ENCODE assay signal across 12 cellular contexts in genomic region chr18:59096098-59096779, GRCh38. TPM values are rescaled to one million over a fixed set of nuclear protein-coding genes. Genes with fewer than 3 reads are reported as not detected.
A peak's percentile ranks its signal among the peaks of the same experiment; 100 is the strongest.
DNase-seq lines count a peak whose midpoint lies in the region; ATAC-seq lines count a peak whose summit lies in the region.
"Had no signal": no experiment of that assay in that cellular context is flagged by ENCODE, and none has a peak within 500 bp of the region (broad histone marks: within the 10 kb centered on the region; RNA-seq: fewer than 3 reads in every experiment).

No MANE protein-coding gene starts in this region.

- H3K27ac Mint-ChIP-seq in natural killer cell treated with Interleukin-12 subunit alpha and Interleukin-12 subunit beta and Interleukin-15 and Interleukin-18, amount 100 ng/mL, for 72 hours: no peak overlapping the region
- H3K27ac Mint-ChIP-seq: activated naive CD4-positive, alpha-beta T cell treated with anti-CD3 and anti-CD28 coated beads, Interleukin-2, amount 50 U/mL, for 24 hours had no signal

- no peaks in the 10 kb centered on the region for H3K4me1 Mint-ChIP-seq in natural killer cell treated with Interleukin-12 subunit alpha and Interleukin-12 subunit beta and Interleukin-15 and Interleukin-18, amount 100 ng/mL, for 72 hours (ENCODE audit: low read depth in 2 of 2)
- H3K4me1 Mint-ChIP-seq: activated naive CD4-positive, alpha-beta T cell treated with anti-CD3 and anti-CD28 coated beads, Interleukin-2, amount 50 U/mL, for 24 hours; central memory CD8-positive, alpha-beta T cell had no signal

- peaks cover 22 to 32% of the 10 kb centered on the region in 2 donors for H3K27me3 Mint-ChIP-seq in natural killer cell treated with Interleukin-12 subunit alpha and Interleukin-12 subunit beta and Interleukin-15 and Interleukin-18, amount 100 ng/mL, for 72 hours

- no peak overlapping the region for H3K4me3 Mint-ChIP-seq in natural killer cell treated with Interleukin-12 subunit alpha and Interleukin-12 subunit beta and Interleukin-15 and Interleukin-18, amount 100 ng/mL, for 72 hours
- H3K4me3 Mint-ChIP-seq: activated naive CD4-positive, alpha-beta T cell treated with anti-CD3 and anti-CD28 coated beads, Interleukin-2, amount 50 U/mL, for 24 hours; central memory CD8-positive, alpha-beta T cell had no signal

- ATAC-seq in HG03378 (IDR thresholded peaks at IDR 0.05; ENCODE audit: unreplicated experiment): no peak
- ATAC-seq in natural killer cell treated with Interleukin-12 subunit alpha and Interleukin-12 subunit beta and Interleukin-15 and Interleukin-18, amount 100 ng/mL, for 72 hours: no peak

- DNase-seq in COLO668 (lab: John Stamatoyannopoulos, UW; ENCODE audit: unreplicated experiment) (peak; percentile 93), NCI-H1436 (lab: John Stamatoyannopoulos, UW) (peak; percentile 50), NCI-H345 treated with DMSO at 0.1 percent for 48 hours (lab: John Stamatoyannopoulos, UW; ENCODE audit: unreplicated experiment) (peak; percentile 99), iPS DF 4.7 (ENCODE audit: extremely low read depth, low spot score) (peak; percentile 22), activated gamma-delta T cell treated with Interleukin-2 at 50 U/mL for 16 hours (no peak)
- DNase-seq in stimulated activated CD4-positive, alpha-beta T cell treated with anti-CD3 and anti-CD28 coated beads, Interleukin-4, amount 100 ng/mL, for 24 hours: no peak
- DNase-seq in natural killer cell treated with Interleukin-12 subunit alpha and Interleukin-12 subunit beta and Interleukin-15 and Interleukin-18, amount 100 ng/mL, for 72 hours (ENCODE audit: low spot score): no peak
- DNase-seq: erythroblast, KG1 had no signal

- no peaks in the 10 kb centered on the region for H3K36me3 Mint-ChIP-seq in natural killer cell treated with Interleukin-12 subunit alpha and Interleukin-12 subunit beta and Interleukin-15 and Interleukin-18, amount 100 ng/mL, for 72 hours
- H3K36me3 Mint-ChIP-seq: activated naive CD4-positive, alpha-beta T cell treated with anti-CD3 and anti-CD28 coated beads, Interleukin-2, amount 50 U/mL, for 24 hours had no signal

- no peaks in the 10 kb centered on the region for H3K9me3 Mint-ChIP-seq in natural killer cell treated with Interleukin-12 subunit alpha and Interleukin-12 subunit beta and Interleukin-15 and Interleukin-18, amount 100 ng/mL, for 72 hours
- H3K9me3 Mint-ChIP-seq: activated naive CD4-positive, alpha-beta T cell treated with anti-CD3 and anti-CD28 coated beads, Interleukin-2, amount 50 U/mL, for 24 hours; central memory CD8-positive, alpha-beta T cell had no signal

RNA-seq across cellular contexts. Expression of gene SEC11C, which starts 43.4 kb away (rescaled TPM):
- total RNA-seq in natural killer cell treated with Interleukin-12 subunit alpha and Interleukin-12 subunit beta and Interleukin-15 and Interleukin-18, amount 100 ng/mL, for 72 hours: 10 to 100 TPM; 79.4 to 83.1 TPM

Comparison
In these comparisons a context has a peak if more than half of its experiments do, and no peak if none do; other contexts are left out.
1. DNase-seq: peak in COLO668 (single experiment), NCI-H1436 (single experiment), NCI-H345 treated with DMSO at 0.1 percent for 48 hours (single experiment) and iPS DF 4.7 (single experiment); none in stimulated activated CD4-positive, alpha-beta T cell treated with anti-CD3 and anti-CD28 coated beads, Interleukin-4, amount 100 ng/mL, for 24 hours (single experiment), activated gamma-delta T cell treated with Interleukin-2 at 50 U/mL for 16 hours (single experiment) and natural killer cell treated with Interleukin-12 subunit alpha and Interleukin-12 subunit beta and Interleukin-15 and Interleukin-18, amount 100 ng/mL, for 72 hours (single experiment).